ENCODE assay signal across 12 cellular contexts in genomic region chr2:20242727-20243377, GRCh38. TPM values are rescaled to one million over a fixed set of nuclear protein-coding genes. Genes with fewer than 3 reads are reported as not detected.
A peak's percentile ranks its signal among the peaks of the same experiment; 100 is the strongest.
DNase-seq lines count a peak whose midpoint lies in the region; ATAC-seq and TF ChIP-seq lines count a peak whose summit lies in the region.
"Had no signal": no experiment of that assay in that cellular context is flagged by ENCODE, and none has a peak within 500 bp of the region (broad histone marks: within the 10 kb centered on the region; RNA-seq: fewer than 3 reads in every experiment).

No MANE protein-coding gene starts in this region.

- no peak overlapping the region for H3K27ac ChIP-seq in CD4-positive, alpha-beta T cell (ENCODE audit: low read depth, low read length)
- no peak overlapping the region for H3K27ac ChIP-seq in breast epithelium

- H3K4me3 Mint-ChIP-seq in CD4-positive, alpha-beta T cell, result no peak overlapping the region
- H3K4me3 Mint-ChIP-seq: stimulated activated naive CD8-positive, alpha-beta T cell treated with anti-CD3 and anti-CD28 coated beads, Interleukin-15, Interleukin-2, amounts not matched to agents 100 ng/mL and 50 ng/mL, for 24 hours had no signal

- TF ChIP-seq POLR2A in breast epithelium (IDR thresholded peaks at IDR 0.05), result no peak

- peaks cover 1% of the 10 kb centered on the region for H3K27me3 Mint-ChIP-seq in CD4-positive, alpha-beta T cell

- no peaks in the 10 kb centered on the region for H3K9me3 Mint-ChIP-seq in CD4-positive, alpha-beta T cell
- H3K9me3 Mint-ChIP-seq: stimulated activated naive CD8-positive, alpha-beta T cell treated with anti-CD3 and anti-CD28 coated beads, Interleukin-15, Interleukin-2, amounts not matched to agents 100 ng/mL and 50 ng/mL, for 24 hours had no signal

- H3K36me3 Mint-ChIP-seq in CD4-positive, alpha-beta T cell (ENCODE audit: low read depth), result peaks cover 9% of the 10 kb centered on the region

- POLR2A ChIA-PET in CD4-positive, alpha-beta T cell (lab: Charles Lee), result no interaction called here
- POLR2A ChIA-PET in GM10248 (lab: Yijun Ruan, JAX), result no interaction called here

- no peaks in the 10 kb centered on the region for H3K4me1 ChIP-seq in breast epithelium

- H3K27ac Mint-ChIP-seq in CD4-positive, alpha-beta T cell, result no peak overlapping the region

- H3K27me3 ChIP-seq in CD4-positive, alpha-beta T cell (ENCODE audit: control insufficient read depth, insufficient read depth, low read length), result no peaks in the 10 kb centered on the region
- no peaks in the 10 kb centered on the region for H3K27me3 ChIP-seq in breast epithelium

- peaks cover 10% of the 10 kb centered on the region for H3K4me1 Mint-ChIP-seq in CD4-positive, alpha-beta T cell (ENCODE audit: low read depth)

- no peak for DNase-seq in CD4-positive, alpha-beta T cell
- peak; percentile 80 for DNase-seq in ELF-1 (ENCODE audit: low read depth, low spot score)
- peak; percentile 65 for DNase-seq in RPMI8226
- no peak for DNase-seq in left colon
- no peak for DNase-seq in dedifferentiated amniotic fluid mesenchymal stem cell (ENCODE audit: extremely low spot score)
- no peak for DNase-seq in GM10248 (ENCODE audit: extremely low spot score)
- DNase-seq in breast epithelium (ENCODE audit: low spot score in 2 of 2), result no peak
- DNase-seq: aorta, EL, MM.1S had no signal

- no peak overlapping the region for H3K4me3 ChIP-seq in breast epithelium

- CTCF ChIA-PET in CD4-positive, alpha-beta T cell (lab: Charles Lee), result interaction anchor here (1.2 to 1.6 kb wide), 2 partner anchors 20 to 399 kb away, joined by 3 to 4 read pairs; no protein-coding TSS in a partner anchor
- CTCF ChIA-PET in GM10248 (lab: Yijun Ruan, JAX), result interaction anchor here (0.6 to 6.6 kb wide), 17 partner anchors 9 to 400 kb away, joined by 3 to 38 read pairs (median 3); partner anchors contain the start of gene SDC1

- intact Hi-C loops in CD4-positive, alpha-beta T cell (cut with DNase I, micrococcal nuclease), result no loop called here
- intact Hi-C loops in left colon (cut with DNase I, micrococcal nuclease), result no loop called here
- intact Hi-C loops in breast epithelium (cut with DNase I; ENCODE audit: low total_unique reads), result no loop called here

- no peaks in the 10 kb centered on the region for H3K36me3 ChIP-seq in breast epithelium

- TF ChIP-seq CTCF in CD4-positive, alpha-beta T cell (IDR thresholded peaks at IDR 0.05), result no peak
- TF ChIP-seq CTCF in GM10248 (IDR thresholded peaks at IDR 0.05; ENCODE audit: control extremely low read depth, extremely low read depth, low read depth, missing control alignments) (no peak), breast epithelium (IDR thresholded peaks at IDR 0.05) (no peak)

- ATAC-seq in CD4-positive, alpha-beta T cell (ENCODE audit: poor library complexity), result peak; percentile 34
- ATAC-seq in left colon (peak; percentile 28), GM21619 (IDR thresholded peaks at IDR 0.05; ENCODE audit: unreplicated experiment) (no peak)

- H3K9me3 ChIP-seq in CD4-positive, alpha-beta T cell (ENCODE audit: control insufficient read depth, low read length), result no peaks in the 10 kb centered on the region
- H3K9me3 ChIP-seq in breast epithelium, result no peaks in the 10 kb centered on the region

RNA-seq across cellular contexts. Expression of gene SDC1, which starts 17.9 kb away (rescaled TPM):
- total RNA-seq in CD4-positive, alpha-beta T cell, result not detected
- 100 to 1,000 TPM; 159 to 184 TPM for total RNA-seq in left colon
- total RNA-seq in breast epithelium, result 10 to 100 TPM in 2 of 3 donors, 1 to 10 TPM in 1; 2.6 to 51.8 (median 38.7) TPM

Comparison
In these comparisons a context has a peak if more than half of its experiments do, and no peak if none do; other contexts are left out.
1. DNase-seq: peak in ELF-1 (single experiment) and RPMI8226 (single experiment); none in CD4-positive, alpha-beta T cell (0 of 10), left colon (0 of 2), dedifferentiated amniotic fluid mesenchymal stem cell (single experiment), GM10248 (single experiment) and breast epithelium (0 of 2).